Comparison of ENCODE assay signal across 31 cellular contexts in the genomic region with DNA sequence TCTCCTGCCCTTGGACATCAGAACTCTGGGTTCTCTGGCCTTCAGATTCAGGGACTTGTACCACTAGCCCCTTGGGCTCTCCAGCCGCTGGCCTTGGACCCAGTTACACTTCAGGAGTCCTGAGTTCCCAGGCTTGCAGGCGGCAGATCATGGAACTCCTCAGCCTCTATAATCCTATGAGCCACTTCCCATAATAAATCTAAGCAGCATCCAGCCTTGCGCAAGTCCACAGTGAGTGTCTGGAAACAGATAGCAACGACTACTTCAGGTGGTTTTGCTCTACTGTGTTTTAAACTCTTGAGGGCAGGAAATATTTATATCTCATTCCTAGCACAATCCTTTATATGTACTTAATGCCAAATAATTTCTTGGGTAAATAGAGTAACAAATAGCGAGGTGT.
DNase-seq lines count a peak whose midpoint lies in the region; TF ChIP-seq lines count a peak whose summit lies in the region.
"Had no signal": no experiment of that assay in that cellular context is flagged by ENCODE, and none has a peak within 500 bp of the region (broad histone marks: within the 10 kb centered on the region; RNA-seq: fewer than 3 reads in every experiment).

No MANE protein-coding gene starts in this region.

- peaks cover 12% of the 10 kb centered on the region for H3K79me2 ChIP-seq in fibroblast of lung (ENCODE audit: control insufficient read depth, insufficient read depth, low read length)

- intact Hi-C loops in left ventricle myocardium inferior (cut with micrococcal nuclease) = no loop called here
- intact Hi-C loops in cardiac septum (cut with DNase I) = no loop called here
- intact Hi-C loops in sigmoid colon (cut with DNase I) = loop anchor here (5.0 to 10.0 kb wide), 2 partner anchors 218 to 350 kb away; partner anchors contain the start of gene RAB20
- intact Hi-C loops in esophagus squamous epithelium (cut with DNase I) = no loop called here
- intact Hi-C loops in Caco-2 (cut with micrococcal nuclease; ENCODE audit: unreplicated experiment) = no loop called here

- no peak for TF ChIP-seq EP300 in sigmoid colon (IDR thresholded peaks at IDR 0.05)

- H3K4me3 ChIP-seq in left ventricle myocardium inferior (no peak overlapping the region), fibroblast of lung (replicated peaks in 1 of 4; ENCODE audit: control extremely low read depth in 1 of 4, insufficient read depth in 1 of 4, low read depth in 3 of 4, low read length in 4 of 4) (no peak overlapping the region), sigmoid colon (no peak overlapping the region), esophagus squamous epithelium (no peak overlapping the region), Caco-2 (ENCODE audit: low read depth, low read length) (no peak overlapping the region)
- H3K4me3 ChIP-seq: A549, dorsolateral prefrontal cortex, pancreas, suprapubic skin, uterus had no signal

- H3K4me1 Mint-ChIP-seq in Caco-2 (ENCODE audit: low read depth, unreplicated experiment) = peaks cover 13% of the 10 kb centered on the region
- H3K4me1 Mint-ChIP-seq: B cell; CD8-positive, alpha-beta memory T cell; central memory CD8-positive, alpha-beta T cell had no signal

- TF ChIP-seq CTCF in left ventricle myocardium inferior (IDR thresholded peaks at IDR 0.05; ENCODE audit: borderline replicate concordance) (no peak), fibroblast of lung (conservative IDR thresholded peaks at IDR 0.05 in 1 of 2, IDR thresholded peaks at IDR 0.05 in 1 of 2; ENCODE audit: low read depth in 1 of 2, low read length in 2 of 2) (no peak), sigmoid colon (IDR thresholded peaks at IDR 0.05) (no peak), esophagus squamous epithelium (IDR thresholded peaks at IDR 0.05) (no peak), Caco-2 (IDR thresholded peaks at IDR 0.05; ENCODE audit: insufficient read depth in 1 of 2, low read depth in 1 of 2, low read length in 1 of 2, severe bottlenecking in 1 of 2, unreplicated experiment in 1 of 2) (no peak)

- H3K27ac ChIP-seq in left ventricle myocardium inferior (replicated peaks) (peak overlapping the region; percentile 34), fibroblast of lung (ENCODE audit: insufficient read depth, low read length) (peak overlapping the region; percentile 24), sigmoid colon (peak overlapping the region; percentile 68 to 87 (median 78)), esophagus squamous epithelium (peak overlapping the region in 2 of 4 donors; percentile 1 to 4)
- H3K27ac ChIP-seq: A549, pancreas, suprapubic skin had no signal

- WGBS in sigmoid colon, 2 donors = 84 to 88% methylated on average over 5 of the region's 5 CpGs
- 74 to 86% methylated on average over 4 to 5 of the region's 5 CpGs for WGBS in esophagus squamous epithelium, 2 donors

- H3K27me3 ChIP-seq in left ventricle myocardium inferior (ENCODE audit: low read depth) = no peaks in the 10 kb centered on the region
- no peaks in the 10 kb centered on the region for H3K27me3 ChIP-seq in fibroblast of lung (ENCODE audit: control insufficient read depth, insufficient read depth, low read length)
- no peaks in the 10 kb centered on the region for H3K27me3 ChIP-seq in sigmoid colon
- H3K27me3 ChIP-seq in esophagus squamous epithelium = no peaks in the 10 kb centered on the region
- no peaks in the 10 kb centered on the region for H3K27me3 ChIP-seq in Caco-2 (replicated peaks; ENCODE audit: control insufficient read depth, insufficient read depth, low read length)
- H3K27me3 ChIP-seq: dorsolateral prefrontal cortex, pancreas, suprapubic skin, uterus had no signal

- H3K27ac Mint-ChIP-seq in Caco-2 (ENCODE audit: unreplicated experiment) = no peak overlapping the region
- H3K27ac Mint-ChIP-seq: activated CD8-positive, alpha-beta T cell treated with anti-CD3 and anti-CD28 coated beads, Interleukin-2, amount 10 ng/mL, durations not matched to agents 7 days and 5 days; activated naive CD4-positive, alpha-beta T cell treated with anti-CD3 and anti-CD28 coated beads, Interleukin-2, amount 50 U/mL, for 72 hours; activated T-helper 2 cell treated with anti-CD3 and anti-CD28 coated beads, Interferon-gamma antibody, Interleukin-2, Interleukin-4, amounts not matched to agents 10 μg/mL and 5 μg/mL and 100 μg/mL, durations not matched to agents 14 hours and 24 hours and 36 hours; B cell; CD8-positive, alpha-beta memory T cell; nephron progenitor cell; T-helper 1 cell treated with Interleukin-12 subunit alpha and Interleukin-12 subunit beta and Interleukin-4 antibody, amounts not matched to agents 30 μg/mL and 1 μg/mL, for 36 hours had no signal

- H3K4me2 ChIP-seq in fibroblast of lung (ENCODE audit: extremely low read depth, insufficient read depth, low read length) = no peak overlapping the region
- H3K4me2 ChIP-seq: A549, SK-N-SH had no signal

- no peak for TF ChIP-seq POLR2A in sigmoid colon (IDR thresholded peaks at IDR 0.05)
- TF ChIP-seq POLR2A in esophagus squamous epithelium (IDR thresholded peaks at IDR 0.05) = no peak

- no TSS peak for BruUV-seq in Caco-2 (replicated peaks; lab: Mats Ljungman, UMichigan)

- H3K36me3 Mint-ChIP-seq in Caco-2 (ENCODE audit: insufficient read depth, unreplicated experiment) = no peaks in the 10 kb centered on the region
- H3K36me3 Mint-ChIP-seq: activated naive CD4-positive, alpha-beta T cell treated with anti-CD3 and anti-CD28 coated beads, Interleukin-2, amount 50 U/mL, for 72 hours; CD8-positive, alpha-beta memory T cell had no signal

- H4K20me1 ChIP-seq in fibroblast of lung (ENCODE audit: control insufficient read depth, extremely low read depth, insufficient read depth, low read length) = no peaks in the 10 kb centered on the region

- no peaks in the 10 kb centered on the region for H3K27me3 Mint-ChIP-seq in Caco-2 (ENCODE audit: insufficient read depth, unreplicated experiment)

- H3K9me3 ChIP-seq in left ventricle myocardium inferior (replicated peaks) (no peaks in the 10 kb centered on the region), fibroblast of lung (ENCODE audit: control insufficient read depth, insufficient read depth, low read depth, low read length) (no peaks in the 10 kb centered on the region), sigmoid colon (no peaks in the 10 kb centered on the region), esophagus squamous epithelium (no peaks in the 10 kb centered on the region), Caco-2 (no peaks in the 10 kb centered on the region)
- H3K9me3 ChIP-seq: A549, pancreas, SK-N-SH, suprapubic skin, uterus had no signal

- DNase-seq in left ventricle myocardium inferior (no peak), cardiac septum (ENCODE audit: low spot score) (no peak), fibroblast of lung (ENCODE audit: low read depth in 2 of 2) (peak in 1 of 2 donors; percentile 57), sigmoid colon (no peak), GM19238 (ENCODE audit: insufficient read length, low spot score) (no peak), esophagus squamous epithelium (lab: John Stamatoyannopoulos, UW) (no peak), Caco-2 (no peak), RPMI8226 (no peak)
- DNase-seq: activated CD4-positive, alpha-beta T cell treated with anti-CD3 and anti-CD28 coated beads for 1 hour; activated CD8-positive, alpha-beta T cell treated with anti-CD3 and anti-CD28 coated beads, Interleukin-2, amount 10 ng/mL, durations not matched to agents 7 days and 5 days; anterior cingulate cortex; CD8-positive, alpha-beta memory T cell; DMS153; dorsolateral prefrontal cortex; H7; KBM-7; NCI-H1436 treated with DMSO at 0.1 percent for 48 hours; nephron progenitor cell; OCI-M1; pancreas; SK-N-SH; stimulated activated CD4-positive, alpha-beta T cell treated with anti-CD3 and anti-CD28 coated beads, Interleukin-12 subunit alpha, Interleukin-12 subunit beta, amount 100 ng/mL, for 4 hours; stimulated activated CD4-positive, alpha-beta T cell treated with anti-CD3 and anti-CD28 coated beads, Interleukin-4, amount 100 ng/mL, for 1 hour; uterus had no signal

- no peak overlapping the region for H2AFZ ChIP-seq in fibroblast of lung (ENCODE audit: low read length)

- peaks cover 65% of the 10 kb centered on the region for H3K4me1 ChIP-seq in left ventricle myocardium inferior
- H3K4me1 ChIP-seq in fibroblast of lung (ENCODE audit: control insufficient read depth, extremely low read depth, insufficient read depth, low read length) = peaks cover 24% of the 10 kb centered on the region
- peaks cover 0 to 56% (median 52%) of the 10 kb centered on the region in 4 donors for H3K4me1 ChIP-seq in sigmoid colon
- peaks cover 3 to 46% (median 15%) of the 10 kb centered on the region in 3 donors for H3K4me1 ChIP-seq in esophagus squamous epithelium
- H3K4me1 ChIP-seq in Caco-2 = no peaks in the 10 kb centered on the region
- H3K4me1 ChIP-seq: A549, pancreas had no signal

- peaks cover 48% of the 10 kb centered on the region for H3K36me3 ChIP-seq in left ventricle myocardium inferior
- H3K36me3 ChIP-seq in fibroblast of lung (ENCODE audit: control insufficient read depth, insufficient read depth, low read length) = peaks cover 2% of the 10 kb centered on the region
- H3K36me3 ChIP-seq in sigmoid colon = peaks cover 22 to 42% (median 37%) of the 10 kb centered on the region in 4 donors
- H3K36me3 ChIP-seq in esophagus squamous epithelium = peaks cover 0 to 37% (median 0%) of the 10 kb centered on the region in 3 donors
- no peaks in the 10 kb centered on the region for H3K36me3 ChIP-seq in Caco-2 (ENCODE audit: control insufficient read depth, insufficient read depth, low read length)
- H3K36me3 ChIP-seq: uterus had no signal

- CTCF ChIA-PET in Caco-2 (lab: Charles Lee) = no interaction called here

- H3K9ac ChIP-seq in fibroblast of lung (ENCODE audit: insufficient read depth, low read length) = no peak overlapping the region
- H3K9ac ChIP-seq: SK-N-SH had no signal

- H3K4me3 Mint-ChIP-seq in Caco-2 (ENCODE audit: unreplicated experiment) = no peak overlapping the region
- H3K4me3 Mint-ChIP-seq: activated CD8-positive, alpha-beta T cell treated with anti-CD3 and anti-CD28 coated beads, Interleukin-2, amount 10 ng/mL, durations not matched to agents 7 days and 5 days; B cell; CD8-positive, alpha-beta memory T cell; central memory CD8-positive, alpha-beta T cell; nephron progenitor cell; T-helper 1 cell treated with Interleukin-12 subunit alpha and Interleukin-12 subunit beta and Interleukin-4 antibody, amounts not matched to agents 30 μg/mL and 1 μg/mL, for 36 hours had no signal

- peaks cover 7% of the 10 kb centered on the region for H3K9me3 Mint-ChIP-seq in Caco-2 (ENCODE audit: unreplicated experiment)
- H3K9me3 Mint-ChIP-seq: activated naive CD4-positive, alpha-beta T cell treated with anti-CD3 and anti-CD28 coated beads, Interleukin-2, amount 50 U/mL, for 72 hours; activated T-helper 2 cell treated with anti-CD3 and anti-CD28 coated beads, Interferon-gamma antibody, Interleukin-2, Interleukin-4, amounts not matched to agents 10 μg/mL and 5 μg/mL and 100 μg/mL, durations not matched to agents 14 hours and 24 hours and 36 hours; CD8-positive, alpha-beta memory T cell; central memory CD8-positive, alpha-beta T cell; nephron progenitor cell; T-helper 1 cell treated with Interleukin-12 subunit alpha and Interleukin-12 subunit beta and Interleukin-4 antibody, amounts not matched to agents 30 μg/mL and 1 μg/mL, for 36 hours had no signal

- POLR2A ChIA-PET in Caco-2 (lab: Charles Lee) = no interaction called here
